Comparison of ENCODE assay signal across 8 cellular contexts in the genomic region with DNA sequence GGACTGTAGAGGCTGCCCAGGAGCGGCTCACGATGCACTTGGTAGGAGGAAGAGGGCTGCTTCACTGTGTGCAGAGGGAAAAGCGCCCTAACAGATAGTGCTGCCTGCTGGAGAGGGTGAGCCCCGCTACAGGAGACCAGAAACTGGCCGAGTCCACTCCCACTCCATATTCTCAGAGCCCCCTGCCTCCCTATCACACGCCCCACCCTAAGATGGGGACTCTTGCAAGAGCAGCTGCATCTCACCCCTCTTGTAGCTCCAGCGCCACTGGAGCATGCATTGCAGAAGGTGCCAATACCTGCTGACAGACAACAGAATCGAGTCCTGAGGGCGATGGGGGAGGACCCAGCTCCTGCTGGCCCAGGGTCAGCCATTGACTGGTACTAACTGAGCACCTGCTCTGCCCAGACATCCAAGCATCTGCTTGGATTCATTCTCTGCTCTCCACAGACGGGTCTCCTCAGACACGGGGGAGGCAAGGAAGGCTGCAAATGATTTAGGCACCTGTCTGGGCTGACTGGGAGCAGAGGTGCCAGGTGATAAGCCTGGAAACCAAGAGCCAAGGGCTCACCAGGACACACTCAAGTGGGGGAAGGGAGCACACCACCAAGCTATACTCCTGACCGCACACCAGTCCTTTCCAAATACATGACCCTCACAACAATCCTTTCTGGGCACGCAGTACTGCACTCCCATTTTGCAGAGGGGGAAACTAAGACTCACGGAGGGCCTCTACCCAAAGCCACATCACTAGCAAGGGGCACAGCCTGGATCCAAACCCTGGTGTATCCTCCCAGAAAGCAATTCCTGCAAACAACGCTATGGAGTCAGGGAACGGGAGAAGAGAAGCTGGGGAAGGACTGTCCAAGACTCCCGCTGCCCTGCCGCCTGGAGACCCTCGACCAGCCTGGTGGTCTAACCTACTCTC. TPM values are rescaled to one million over a fixed set of nuclear protein-coding genes. Genes with fewer than 3 reads are reported as not detected.
DNase-seq lines count a peak whose midpoint lies in the region; ATAC-seq, FAIRE-seq and TF ChIP-seq lines count a peak whose summit lies in the region.

No MANE protein-coding gene starts in this region.

- H3K27ac ChIP-seq in A549 (peak overlapping the region; percentile 85 to 99), HUES64 (ENCODE audit: low read depth, low read length) (no peak overlapping the region), brain microvascular endothelial cell (no peak overlapping the region)

- H3K9me3 ChIP-seq in A549 = no peaks in the 10 kb centered on the region
- H3K9me3 ChIP-seq in HUES64 (ENCODE audit: insufficient read depth, low read depth, low read length) = no peaks in the 10 kb centered on the region
- no peaks in the 10 kb centered on the region for H3K9me3 ChIP-seq in mononuclear cell (ENCODE audit: low read depth, low read length)

- in situ Hi-C loops in brain microvascular endothelial cell (cut with HindIII; ENCODE audit: low pct_ligation_motif_present, low sequenced_read_pairs) = no loop called here

- H3K4me3 ChIP-seq in A549 (peak overlapping the region; percentile 90), HUES64 (ENCODE audit: low read length) (peak overlapping the region; percentile 100), brain microvascular endothelial cell (ENCODE audit: low read depth, low read length) (peak overlapping the region; percentile 95), mononuclear cell (ENCODE audit: low read length) (peak overlapping the region; percentile 85)

- no peak for DNase-seq in A549 (ENCODE audit: low read depth in 1 of 2, low spot score in 1 of 2)
- no peak for DNase-seq in brain microvascular endothelial cell
- DNase-seq in frontal cortex (ENCODE audit: low spot score in 2 of 2) = no peak
- no peak for DNase-seq in activated gamma-delta T cell treated with Interleukin-2 at 50 U/mL for 16 hours

- H3K36me3 ChIP-seq in HUES64 (ENCODE audit: insufficient read depth, low read length) = no peaks in the 10 kb centered on the region
- H3K36me3 ChIP-seq in brain microvascular endothelial cell (replicated peaks) = no peaks in the 10 kb centered on the region

- ATAC-seq in A549 (no peak), GM19397 (IDR thresholded peaks at IDR 0.05; ENCODE audit: unreplicated experiment) (no peak), GM18517 (IDR thresholded peaks at IDR 0.05; ENCODE audit: unreplicated experiment) (no peak)

- TF ChIP-seq CTCF in A549 (IDR thresholded peaks at IDR 0.05) = no peak
- no peak for TF ChIP-seq CTCF in brain microvascular endothelial cell (IDR thresholded peaks at IDR 0.05; ENCODE audit: low read depth, low read length, missing control alignments)

- FAIRE-seq in A549 (lab: Jason Lieb, UNC) (no peak), frontal cortex (lab: Jason Lieb, UNC) (no peak)

- 73% methylated on average over 19 of the region's 19 CpGs for WGBS in A549 (ENCODE audit: missing lambda C conversion rate)
- 71% methylated on average over 19 of the region's 19 CpGs for WGBS in HUES64

- no peak for TF ChIP-seq EP300 in A549 (IDR thresholded peaks at IDR 0.05)

- no peak for TF ChIP-seq RAD21 in A549 (conservative IDR thresholded peaks at IDR 0.05 in 1 of 2, IDR thresholded peaks at IDR 0.05 in 1 of 2)

- POLR2A ChIA-PET in A549 (lab: Yijun Ruan, JAX) = interaction anchor here (3.0 kb wide), 1 partner anchor 93 kb away, joined by 12 read pairs; the partner anchor contains the start of gene IPPK

- CTCF ChIA-PET in A549 (lab: Yijun Ruan, JAX) = interaction anchor here (1.2 to 2.8 kb wide), 3 partner anchors 12 to 46 kb away, joined by 5 to 13 read pairs (median 5); no protein-coding TSS in a partner anchor

- H3K4me2 ChIP-seq in A549 = peak overlapping the region; percentile 98

- peak overlapping the region; percentile 67 for H3K9ac ChIP-seq in HUES64 (ENCODE audit: low read depth, low read length)

- TF ChIP-seq POLR2A in A549 (IDR thresholded peaks at IDR 0.05; ENCODE audit: low read length) = no peak

- H3K4me1 ChIP-seq in A549 (peaks cover 18% of the 10 kb centered on the region), HUES64 (ENCODE audit: insufficient read depth, low read length) (peaks cover 8% of the 10 kb centered on the region; the same call in 1 of the 2 replicates), mononuclear cell (ENCODE audit: insufficient read depth, low read length) (peaks cover 55% of the 10 kb centered on the region)

- H3K27me3 ChIP-seq in HUES64 (ENCODE audit: insufficient read depth, low read length) (no peaks in the 10 kb centered on the region), brain microvascular endothelial cell (replicated peaks) (no peaks in the 10 kb centered on the region), mononuclear cell (ENCODE audit: insufficient read depth, low read length) (no peaks in the 10 kb centered on the region)

TF ChIP-seq in A549, 52 proteins besides CTCF, POLR2A, EP300 and RAD21:
- TF ChIP-seq ZNF302 (CRISPR knock-in tag; IDR thresholded peaks at IDR 0.05) = no peak
- TF ChIP-seq, protein P1, sequence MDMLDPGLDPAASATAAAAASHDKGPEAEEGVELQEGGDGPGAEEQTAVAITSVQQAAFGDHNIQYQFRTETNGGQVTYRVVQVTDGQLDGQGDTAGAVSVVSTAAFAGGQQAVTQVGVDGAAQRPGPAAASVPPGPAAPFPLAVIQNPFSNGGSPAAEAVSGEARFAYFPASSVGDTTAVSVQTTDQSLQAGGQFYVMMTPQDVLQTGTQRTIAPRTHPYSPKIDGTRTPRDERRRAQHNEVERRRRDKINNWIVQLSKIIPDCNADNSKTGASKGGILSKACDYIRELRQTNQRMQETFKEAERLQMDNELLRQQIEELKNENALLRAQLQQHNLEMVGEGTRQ (IDR thresholded peaks at IDR 0.05) = no peak
- TF ChIP-seq CBX8 (IDR thresholded peaks at IDR 0.05) = no peak
- no peak for TF ChIP-seq FOXS1 (CRISPR knock-in tag; IDR thresholded peaks at IDR 0.05)
- no peak for TF ChIP-seq GATA3 (IDR thresholded peaks at IDR 0.05; ENCODE audit: borderline replicate concordance)
- TF ChIP-seq EHF (CRISPR knock-in tag; IDR thresholded peaks at IDR 0.05) = no peak
- no peak for TF ChIP-seq NFE2L2 (conservative IDR thresholded peaks at IDR 0.05; ENCODE audit: low read length)
- no peak for TF ChIP-seq FOSB (CRISPR knock-in tag; IDR thresholded peaks at IDR 0.05)
- TF ChIP-seq PHF8 (IDR thresholded peaks at IDR 0.05; ENCODE audit: borderline replicate concordance, low read depth) = no peak
- TF ChIP-seq TFCP2L1 (CRISPR knock-in tag; IDR thresholded peaks at IDR 0.05) = no peak
- TF ChIP-seq NR3C1 (IDR thresholded peaks at IDR 0.05) = no peak
- no peak for TF ChIP-seq POLR2AphosphoS2 (conservative IDR thresholded peaks at IDR 0.05; ENCODE audit: low read length)
- no peak for TF ChIP-seq MAZ (IDR thresholded peaks at IDR 0.05; ENCODE audit: borderline replicate concordance, low read depth, low read length)

RNA-seq across cellular contexts. Expression of gene BICD2, which starts 1.6 kb away (rescaled TPM):
- 10.2 and 11.6 TPM in 2 replicates for polyA plus RNA-seq in A549 (2011; rRNA removed)
- 17.7 and 21.0 TPM in 2 replicates for polyA plus RNA-seq in A549 (2012; cell fraction: cytosol; rRNA removed)
- polyA plus RNA-seq in A549 (2012; cell fraction: nucleus; rRNA removed) = 21.3 and 28.6 TPM in 2 replicates
- 24.7 to 26.7 TPM (median 26.1 TPM) in 3 replicates for polyA plus RNA-seq in A549 (2017; fragmentation: RNase III; extraction: RNeasy Plus Mini Kit Qiagen cat#74134 plus additional on column Dnase treatment)
- polyA minus RNA-seq in A549 (2011; rRNA and poly(A)+ RNA removed) = 8.6 and 9.4 TPM in 2 replicates
- polyA plus RNA-seq in HUES64 (2013, experiment 1 of 2) = 15.0 TPM
- polyA plus RNA-seq in HUES64 (2013, experiment 2 of 2) = 16.0 TPM
- total RNA-seq in mononuclear cell = 27.9 TPM
- total RNA-seq in frontal cortex = 31.0 TPM

Comparison
In these comparisons a context has a peak if more than half of its experiments do, and no peak if none do; other contexts are left out.
1. H3K27ac ChIP-seq: peak in A549 (2 of 2); none in HUES64 (single experiment) and brain microvascular endothelial cell (single experiment).
2. Peak in every context shown above with its lines, with median percentiles within 50 percentile points of each other: H3K4me3 ChIP-seq.